In the genomic region with DNA sequence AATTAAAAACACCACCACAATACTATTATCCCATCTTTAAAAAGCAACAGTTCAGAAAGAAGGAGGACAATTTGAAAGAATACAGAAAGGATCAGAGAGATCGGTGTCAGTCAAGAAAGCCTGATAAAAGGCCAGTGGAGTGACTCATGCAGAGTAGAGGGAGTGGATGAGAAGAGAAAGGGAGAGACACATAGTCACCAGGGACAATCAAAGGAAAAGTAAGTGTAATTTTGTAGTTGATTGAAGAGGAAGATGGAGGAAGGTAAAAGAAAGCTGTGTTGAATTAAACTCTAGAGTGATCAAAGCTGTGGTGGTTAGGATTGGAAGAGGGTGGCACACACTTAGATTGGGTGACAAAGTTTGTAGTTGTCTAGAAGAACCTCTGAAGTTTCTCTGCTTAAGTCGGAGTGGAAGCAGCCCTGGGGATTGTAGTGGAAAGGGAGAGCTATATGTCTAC, we compare ENCODE assay signal across 9 cellular contexts. TPM values are rescaled to one million over a fixed set of nuclear protein-coding genes. Genes with fewer than 3 reads are reported as not detected.
A peak's percentile ranks its signal among the peaks of the same experiment; 100 is the strongest.
DNase-seq lines count a peak whose midpoint lies in the region; ATAC-seq, FAIRE-seq and TF ChIP-seq lines count a peak whose summit lies in the region.
"Had no signal": no experiment of that assay in that cellular context is flagged by ENCODE, and none has a peak within 500 bp of the region (broad histone marks: within the 10 kb centered on the region; RNA-seq: fewer than 3 reads in every experiment).

No MANE protein-coding gene starts in this region.

- H3K36me3 Mint-ChIP-seq in activated CD8-positive, alpha-beta memory T cell treated with anti-CD3 and anti-CD28 coated beads, Interleukin-2, amount 10 ng/mL, durations not matched to agents 7 days and 5 days = peaks cover 19% of the 10 kb centered on the region
- H3K36me3 Mint-ChIP-seq: naive B cell had no signal

- H3K27me3 ChIP-seq in esophagus muscularis mucosa (no peaks in the 10 kb centered on the region), small intestine (ENCODE audit: control insufficient read depth in 2 of 2, insufficient read depth in 2 of 2, low read length in 2 of 2) (no peaks in the 10 kb centered on the region), ascending aorta (no peaks in the 10 kb centered on the region)

- H3K27ac ChIP-seq in esophagus muscularis mucosa (replicated peaks in 1 of 4) (peak overlapping the region; percentile 59 to 73 (median 70)), small intestine (ENCODE audit: low read depth in 1 of 2, low read length in 1 of 2) (peak overlapping the region in 1 of 2 donors; percentile 54), ascending aorta (no peak overlapping the region)

- no peak overlapping the region for H3K27ac Mint-ChIP-seq in activated CD8-positive, alpha-beta memory T cell treated with anti-CD3 and anti-CD28 coated beads, Interleukin-2, amount 10 ng/mL, durations not matched to agents 7 days and 5 days

- peaks cover 44% of the 10 kb centered on the region for H3K4me1 Mint-ChIP-seq in activated CD8-positive, alpha-beta memory T cell treated with anti-CD3 and anti-CD28 coated beads, Interleukin-2, amount 10 ng/mL, durations not matched to agents 7 days and 5 days

- no peak for TF ChIP-seq EP300 in esophagus muscularis mucosa (IDR thresholded peaks at IDR 0.05)

- TF ChIP-seq CTCF in esophagus muscularis mucosa (IDR thresholded peaks at IDR 0.05) = no peak
- TF ChIP-seq CTCF in ascending aorta (IDR thresholded peaks at IDR 0.05) = no peak

- H3K36me3 ChIP-seq in esophagus muscularis mucosa (no peaks in the 10 kb centered on the region), small intestine (ENCODE audit: control insufficient read depth in 2 of 2, insufficient read depth in 2 of 2, low read length in 2 of 2) (no peaks in the 10 kb centered on the region), ascending aorta (no peaks in the 10 kb centered on the region)

- H3K4me3 Mint-ChIP-seq in activated CD8-positive, alpha-beta memory T cell treated with anti-CD3 and anti-CD28 coated beads, Interleukin-2, amount 10 ng/mL, durations not matched to agents 7 days and 5 days = no peak overlapping the region
- H3K4me3 Mint-ChIP-seq: naive B cell had no signal

- H3K27me3 Mint-ChIP-seq in activated CD8-positive, alpha-beta memory T cell treated with anti-CD3 and anti-CD28 coated beads, Interleukin-2, amount 10 ng/mL, durations not matched to agents 7 days and 5 days = no peaks in the 10 kb centered on the region
- H3K27me3 Mint-ChIP-seq: naive B cell had no signal

- ATAC-seq in activated CD8-positive, alpha-beta memory T cell treated with anti-CD3 and anti-CD28 coated beads, Interleukin-2, amount 10 ng/mL, durations not matched to agents 7 days and 5 days = peak; percentile 60
- ATAC-seq in SK-N-SH treated with all-trans-retinoic acid at 6 μM for 48 hours (peak; percentile 37; the same call in 2 of the 3 replicates), GM18520 (IDR thresholded peaks at IDR 0.05; ENCODE audit: unreplicated experiment) (no peak), HG02588 (IDR thresholded peaks at IDR 0.05; ENCODE audit: unreplicated experiment) (no peak)

- H3K9me3 ChIP-seq in esophagus muscularis mucosa = no peaks in the 10 kb centered on the region
- H3K9me3 ChIP-seq in small intestine (ENCODE audit: control insufficient read depth, low read depth) = no peaks in the 10 kb centered on the region
- H3K9me3 ChIP-seq in ascending aorta = no peaks in the 10 kb centered on the region

- intact Hi-C loops in esophagus muscularis mucosa (cut with DNase I) = no loop called here
- intact Hi-C loops in ascending aorta (cut with DNase I) = no loop called here

- FAIRE-seq in small intestine (lab: Jason Lieb, UNC) = no peak

- peaks cover 45 to 90% (median 74%) of the 10 kb centered on the region in 4 donors for H3K4me1 ChIP-seq in esophagus muscularis mucosa
- H3K4me1 ChIP-seq in small intestine (ENCODE audit: control insufficient read depth in 2 of 2, insufficient read depth in 1 of 2, low read depth in 1 of 2, low read length in 1 of 2) = peaks cover 2 to 3% of the 10 kb centered on the region in 2 donors
- peaks cover 0 to 26% of the 10 kb centered on the region in 2 donors for H3K4me1 ChIP-seq in ascending aorta

- WGBS in esophagus muscularis mucosa = 72% methylated on average over 2 of the region's 2 CpGs
- 57 to 69% (median 60%) methylated on average over 2 of the region's 2 CpGs for WGBS in small intestine, 3 donors

- CTCF ChIA-PET in activated CD8-positive, alpha-beta memory T cell treated with anti-CD3 and anti-CD28 coated beads, Interleukin-2, amount 10 ng/mL, durations not matched to agents 7 days and 5 days (lab: Charles Lee) = interaction anchor here (1.1 to 1.4 kb wide), 2 partner anchors 42 to 95 kb away, joined by 3 read pairs; no protein-coding TSS in a partner anchor

- H3K9me3 Mint-ChIP-seq in activated CD8-positive, alpha-beta memory T cell treated with anti-CD3 and anti-CD28 coated beads, Interleukin-2, amount 10 ng/mL, durations not matched to agents 7 days and 5 days (ENCODE audit: low read depth) = no peaks in the 10 kb centered on the region
- H3K9me3 Mint-ChIP-seq: naive B cell had no signal

- DNase-seq in activated CD8-positive, alpha-beta memory T cell treated with anti-CD3 and anti-CD28 coated beads, Interleukin-2, amount 10 ng/mL, durations not matched to agents 7 days and 5 days = no peak
- DNase-seq in activated CD8-positive, alpha-beta memory T cell treated with anti-CD3 and anti-CD28 coated beads, Interleukin-2, amount 50 U/mL, for 48 hours = no peak
- no peak for DNase-seq in esophagus muscularis mucosa (ENCODE audit: extremely low spot score)
- DNase-seq in small intestine = peak; percentile 56
- no peak for DNase-seq in ascending aorta (ENCODE audit: low spot score in 2 of 2)
- DNase-seq: naive B cell had no signal

- no peak overlapping the region for H3K4me3 ChIP-seq in esophagus muscularis mucosa
- no peak overlapping the region for H3K4me3 ChIP-seq in small intestine (ENCODE audit: low read depth in 1 of 2, low read length in 2 of 2)
- no peak overlapping the region for H3K4me3 ChIP-seq in ascending aorta

- TF ChIP-seq POLR2A in esophagus muscularis mucosa (IDR thresholded peaks at IDR 0.05; ENCODE audit: low read depth) = no peak

TF ChIP-seq in SK-N-SH treated with all-trans-retinoic acid at 6 μM for 48 hours, 23 proteins besides CTCF, POLR2A, EP300 and RAD21:
- TF ChIP-seq, protein P1, sequence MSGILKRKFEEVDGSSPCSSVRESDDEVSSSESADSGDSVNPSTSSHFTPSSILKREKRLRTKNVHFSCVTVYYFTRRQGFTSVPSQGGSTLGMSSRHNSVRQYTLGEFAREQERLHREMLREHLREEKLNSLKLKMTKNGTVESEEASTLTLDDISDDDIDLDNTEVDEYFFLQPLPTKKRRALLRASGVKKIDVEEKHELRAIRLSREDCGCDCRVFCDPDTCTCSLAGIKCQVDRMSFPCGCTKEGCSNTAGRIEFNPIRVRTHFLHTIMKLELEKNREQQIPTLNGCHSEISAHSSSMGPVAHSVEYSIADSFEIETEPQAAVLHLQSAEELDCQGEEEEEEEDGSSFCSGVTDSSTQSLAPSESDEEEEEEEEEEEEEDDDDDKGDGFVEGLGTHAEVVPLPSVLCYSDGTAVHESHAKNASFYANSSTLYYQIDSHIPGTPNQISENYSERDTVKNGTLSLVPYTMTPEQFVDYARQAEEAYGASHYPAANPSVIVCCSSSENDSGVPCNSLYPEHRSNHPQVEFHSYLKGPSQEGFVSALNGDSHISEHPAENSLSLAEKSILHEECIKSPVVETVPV (CRISPR knock-in tag; IDR thresholded peaks at IDR 0.05) = no peak
- TF ChIP-seq CSDC2 (CRISPR knock-in tag; IDR thresholded peaks at IDR 0.05) (no peak), ISL1 (CRISPR knock-in tag; IDR thresholded peaks at IDR 0.05) (no peak)
- TF ChIP-seq, protein P2, sequence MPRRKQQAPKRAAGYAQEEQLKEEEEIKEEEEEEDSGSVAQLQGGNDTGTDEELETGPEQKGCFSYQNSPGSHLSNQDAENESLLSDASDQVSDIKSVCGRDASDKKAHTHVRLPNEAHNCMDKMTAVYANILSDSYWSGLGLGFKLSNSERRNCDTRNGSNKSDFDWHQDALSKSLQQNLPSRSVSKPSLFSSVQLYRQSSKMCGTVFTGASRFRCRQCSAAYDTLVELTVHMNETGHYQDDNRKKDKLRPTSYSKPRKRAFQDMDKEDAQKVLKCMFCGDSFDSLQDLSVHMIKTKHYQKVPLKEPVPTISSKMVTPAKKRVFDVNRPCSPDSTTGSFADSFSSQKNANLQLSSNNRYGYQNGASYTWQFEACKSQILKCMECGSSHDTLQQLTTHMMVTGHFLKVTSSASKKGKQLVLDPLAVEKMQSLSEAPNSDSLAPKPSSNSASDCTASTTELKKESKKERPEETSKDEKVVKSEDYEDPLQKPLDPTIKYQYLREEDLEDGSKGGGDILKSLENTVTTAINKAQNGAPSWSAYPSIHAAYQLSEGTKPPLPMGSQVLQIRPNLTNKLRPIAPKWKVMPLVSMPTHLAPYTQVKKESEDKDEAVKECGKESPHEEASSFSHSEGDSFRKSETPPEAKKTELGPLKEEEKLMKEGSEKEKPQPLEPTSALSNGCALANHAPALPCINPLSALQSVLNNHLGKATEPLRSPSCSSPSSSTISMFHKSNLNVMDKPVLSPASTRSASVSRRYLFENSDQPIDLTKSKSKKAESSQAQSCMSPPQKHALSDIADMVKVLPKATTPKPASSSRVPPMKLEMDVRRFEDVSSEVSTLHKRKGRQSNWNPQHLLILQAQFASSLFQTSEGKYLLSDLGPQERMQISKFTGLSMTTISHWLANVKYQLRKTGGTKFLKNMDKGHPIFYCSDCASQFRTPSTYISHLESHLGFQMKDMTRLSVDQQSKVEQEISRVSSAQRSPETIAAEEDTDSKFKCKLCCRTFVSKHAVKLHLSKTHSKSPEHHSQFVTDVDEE (CRISPR knock-in tag; IDR thresholded peaks at IDR 0.05) = no peak

RNA-seq across cellular contexts. Expression of a gene that starts 14.1 kb away (rescaled TPM):
- 10 to 100 TPM; 55.3 to 57.4 TPM for total RNA-seq in activated CD8-positive, alpha-beta memory T cell treated with anti-CD3 and anti-CD28 coated beads, Interleukin-2, amount 10 ng/mL, durations not matched to agents 7 days and 5 days
- total RNA-seq in esophagus muscularis mucosa (100 to 1,000 TPM in 2 of 4 donors, 10 to 100 TPM in 2; 63.6 to 116 (median 90.1) TPM), ascending aorta (66.9 TPM)
- 10 to 100 TPM in 1 of 3 donors, 1 to 10 TPM in 2; 6.0 to 12.5 (median 7.3) TPM for polyA plus RNA-seq in small intestine

RNA-seq across cellular contexts. Expression of a gene that starts 39.9 kb away (rescaled TPM):
- total RNA-seq in activated CD8-positive, alpha-beta memory T cell treated with anti-CD3 and anti-CD28 coated beads, Interleukin-2, amount 10 ng/mL, durations not matched to agents 7 days and 5 days = under 1 TPM in 1 of 2 experiments, not detected in 1; 0.40 TPM
- total RNA-seq in esophagus muscularis mucosa (10 to 100 TPM; 15.4 to 59.2 (median 37.2) TPM), ascending aorta (238 TPM)
- 10 to 100 TPM in 2 of 3 donors, under 1 TPM in 1; 0.67 to 31.2 (median 10.8) TPM for polyA plus RNA-seq in small intestine

Comparison
In these comparisons a context has a peak if more than half of its experiments do, and no peak if none do; other contexts are left out.
1. ATAC-seq: peak in activated CD8-positive, alpha-beta memory T cell treated with anti-CD3 and anti-CD28 coated beads, Interleukin-2, amount 10 ng/mL, durations not matched to agents 7 days and 5 days (single experiment) and SK-N-SH treated with all-trans-retinoic acid at 6 μM for 48 hours (single experiment); none in GM18520 (single experiment) and HG02588 (single experiment).
2. H3K27ac ChIP-seq: peak in esophagus muscularis mucosa (4 of 4); none in ascending aorta (0 of 2).
3. RNA of a gene that starts 39.9 kb away (total RNA-seq): 238 TPM in ascending aorta (single experiment) and 15.4 to 59.2 TPM in esophagus muscularis mucosa; 0.40 TPM in activated CD8-positive, alpha-beta memory T cell treated with anti-CD3 and anti-CD28 coated beads, Interleukin-2, amount 10 ng/mL, durations not matched to agents 7 days and 5 days; every median in the first group is over 10 times any median in the second.